ENCODE assay signal across 10 cellular contexts in genomic region chr22:23137905-23138520, GRCh38. TPM values are rescaled to one million over a fixed set of nuclear protein-coding genes. Genes with fewer than 3 reads are reported as not detected.
A peak's percentile ranks its signal among the peaks of the same experiment; 100 is the strongest.
DNase-seq lines count a peak whose midpoint lies in the region; ATAC-seq and TF ChIP-seq lines count a peak whose summit lies in the region.
"Had no signal": no experiment of that assay in that cellular context is flagged by ENCODE, and none has a peak within 500 bp of the region (broad histone marks: within the 10 kb centered on the region; RNA-seq: fewer than 3 reads in every experiment).

No MANE protein-coding gene starts in this region.

- H3K27ac ChIP-seq in esophagus squamous epithelium (peak overlapping the region; percentile 57 to 78 (median 71)), left ventricle myocardium inferior (replicated peaks) (no peak overlapping the region)
- H3K27ac ChIP-seq: body of pancreas, right lobe of liver had no signal

- H3K27ac Mint-ChIP-seq in T-helper 17 cell: peak overlapping the region; percentile 99

- ATAC-seq in GM21528 (IDR thresholded peaks at IDR 0.05; ENCODE audit: low FRiP score, unreplicated experiment) (peak; percentile 48), T-helper 17 cell (peak; percentile 51)
- ATAC-seq: body of pancreas had no signal

- H3K36me3 Mint-ChIP-seq in T-helper 17 cell (ENCODE audit: low read depth): no peaks in the 10 kb centered on the region

- intact Hi-C loops in esophagus squamous epithelium (cut with DNase I): no loop called here
- intact Hi-C loops in left ventricle myocardium inferior (cut with micrococcal nuclease): no loop called here

- no peaks in the 10 kb centered on the region for H3K9me3 ChIP-seq in T-helper 17 cell (ENCODE audit: control insufficient read depth, low read length, poor library complexity, severe bottlenecking)
- no peaks in the 10 kb centered on the region for H3K9me3 ChIP-seq in esophagus squamous epithelium
- H3K9me3 ChIP-seq in MG63: no peaks in the 10 kb centered on the region
- H3K9me3 ChIP-seq in left ventricle myocardium inferior (replicated peaks): no peaks in the 10 kb centered on the region
- H3K9me3 ChIP-seq: body of pancreas, right lobe of liver had no signal

- H3K4me1 ChIP-seq in esophagus squamous epithelium (peaks cover 18 to 66% (median 36%) of the 10 kb centered on the region in 3 donors), left ventricle myocardium inferior (peaks cover 21% of the 10 kb centered on the region)

- TF ChIP-seq POLR2A in esophagus squamous epithelium (IDR thresholded peaks at IDR 0.05): no peak

- no peaks in the 10 kb centered on the region for H3K36me3 ChIP-seq in esophagus squamous epithelium
- no peaks in the 10 kb centered on the region for H3K36me3 ChIP-seq in MG63
- no peaks in the 10 kb centered on the region for H3K36me3 ChIP-seq in left ventricle myocardium inferior
- H3K36me3 ChIP-seq: right lobe of liver had no signal

- TF ChIP-seq CTCF in esophagus squamous epithelium (IDR thresholded peaks at IDR 0.05) (no peak), left ventricle myocardium inferior (IDR thresholded peaks at IDR 0.05; ENCODE audit: borderline replicate concordance) (no peak)

- peak overlapping the region; percentile 53 for H3K4me3 Mint-ChIP-seq in T-helper 17 cell

- H3K27me3 Mint-ChIP-seq in T-helper 17 cell: no peaks in the 10 kb centered on the region

- peaks cover 24% of the 10 kb centered on the region for H3K4me1 Mint-ChIP-seq in T-helper 17 cell

- 17 to 34% methylated on average over 4 of the region's 4 CpGs for WGBS in esophagus squamous epithelium, 2 donors

- DNase-seq in EH (ENCODE audit: low read depth): peak; percentile 58
- no peak for DNase-seq in T-helper 17 cell
- no peak for DNase-seq in esophagus squamous epithelium (lab: John Stamatoyannopoulos, UW)
- no peak for DNase-seq in MG63
- DNase-seq in left ventricle myocardium inferior: no peak
- DNase-seq in NCI-H2081 (lab: John Stamatoyannopoulos, UW): no peak
- no peak for DNase-seq in SHP77 (lab: John Stamatoyannopoulos, UW)

- H3K27me3 ChIP-seq in esophagus squamous epithelium: no peaks in the 10 kb centered on the region
- H3K27me3 ChIP-seq in MG63: no peaks in the 10 kb centered on the region
- no peaks in the 10 kb centered on the region for H3K27me3 ChIP-seq in left ventricle myocardium inferior (ENCODE audit: low read depth)
- H3K27me3 ChIP-seq: body of pancreas, right lobe of liver had no signal

- H3K4me3 ChIP-seq in esophagus squamous epithelium (no peak overlapping the region), MG63 (no peak overlapping the region), left ventricle myocardium inferior (no peak overlapping the region)
- H3K4me3 ChIP-seq: body of pancreas, right lobe of liver had no signal

RNA-seq across cellular contexts. Expression of gene RSPH14, which starts 3.8 kb away (rescaled TPM):
- total RNA-seq in T-helper 17 cell: 1 to 10 TPM; 1.1 to 1.4 TPM
- total RNA-seq in esophagus squamous epithelium: not detected
- total RNA-seq in MG63 (2014; rRNA removed; shearing (Covaris generic); ENCODE audit: low replicate concordance): not detected in 2 replicates
- not detected for total RNA-seq in left ventricle myocardium inferior
- total RNA-seq: right lobe of liver had no signal

RNA-seq across cellular contexts. Expression of gene RAB36, which starts 7.3 kb away (rescaled TPM):
- total RNA-seq in T-helper 17 cell (1 to 10 TPM; 1.1 to 2.4 TPM), esophagus squamous epithelium (1 to 10 TPM; 1.4 to 3.9 (median 2.3) TPM), left ventricle myocardium inferior (0.47 TPM)
- total RNA-seq in MG63 (2014; rRNA removed; shearing (Covaris generic); ENCODE audit: low replicate concordance): 0.03 TPM in 1 of 2 replicates, not detected in the other

RNA-seq across cellular contexts. Expression of gene BCR, which starts 42.3 kb away (rescaled TPM):
- 10 to 100 TPM; 91.8 to 93.2 TPM for total RNA-seq in T-helper 17 cell
- 10 to 100 TPM; 38.7 to 50.0 (median 47.5) TPM for total RNA-seq in esophagus squamous epithelium
- 10.6 and 17.3 TPM in 2 replicates for total RNA-seq in MG63 (2014; rRNA removed; shearing (Covaris generic); ENCODE audit: low replicate concordance)
- total RNA-seq in left ventricle myocardium inferior: 26.7 TPM
